In the genomic region with DNA sequence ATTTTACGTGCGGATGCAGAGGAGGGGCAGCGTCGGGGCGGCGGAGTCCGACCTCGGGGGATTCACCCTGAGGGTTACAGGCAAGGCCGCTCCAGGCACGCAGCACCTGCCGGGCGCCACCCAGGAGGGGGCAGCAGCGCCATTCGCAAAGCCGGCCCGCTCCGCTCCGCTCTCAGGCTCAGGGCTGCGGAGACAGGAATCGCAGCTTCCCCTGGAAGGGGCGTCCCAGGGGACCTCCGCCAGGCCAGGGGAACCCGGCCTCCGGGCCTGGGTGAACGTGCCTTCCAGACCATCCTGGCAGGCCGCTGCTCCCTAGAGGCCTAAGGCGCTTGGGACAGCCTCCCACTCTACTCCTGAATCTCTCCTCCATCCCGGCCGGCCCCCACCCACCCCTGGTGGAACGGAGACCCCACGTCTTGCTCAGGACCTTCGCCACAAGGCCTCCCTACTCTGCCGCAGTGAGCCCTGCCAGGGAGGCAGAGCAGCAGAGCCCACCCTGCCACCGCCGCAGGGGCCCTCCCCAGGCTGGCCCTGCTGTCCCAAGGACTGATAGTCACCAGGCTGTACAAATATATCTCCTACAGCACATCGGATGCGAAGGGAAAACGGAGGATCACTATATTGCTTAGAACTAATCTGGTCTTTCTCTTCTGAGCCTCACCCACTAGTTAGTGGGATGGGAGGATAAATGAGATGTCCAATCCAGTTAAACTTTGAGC, we compare ENCODE assay signal across 8 cellular contexts.
A peak's percentile ranks its signal among the peaks of the same experiment; 100 is the strongest.
DNase-seq lines count a peak whose midpoint lies in the region; ATAC-seq and TF ChIP-seq lines count a peak whose summit lies in the region.

No MANE protein-coding gene starts in this region.

- peak overlapping the region; percentile 98 for H3K27ac ChIP-seq in H9 (ENCODE audit: insufficient read length, low read depth, low read length)
- H3K27ac ChIP-seq in naive thymus-derived CD4-positive, alpha-beta T cell (ENCODE audit: low read depth, low read length): no peak overlapping the region

- no peaks in the 10 kb centered on the region for H3K36me3 ChIP-seq in naive thymus-derived CD4-positive, alpha-beta T cell (ENCODE audit: control insufficient read depth in 2 of 3, insufficient read depth in 3 of 3, low read length in 3 of 3)

- H3K36me3 Mint-ChIP-seq in H9 (ENCODE audit: insufficient read depth in 1 of 3, low read depth in 3 of 3): peaks cover 3 to 12% (median 9%) of the 10 kb centered on the region in 3 experiments; a peak in 6 of 7 replicates
- H3K36me3 Mint-ChIP-seq in naive thymus-derived CD4-positive, alpha-beta T cell: no peaks in the 10 kb centered on the region
- H3K36me3 Mint-ChIP-seq in stimulated activated naive B cell treated with anti-CD40 and anti-IgM and Interleukin-4, amounts not matched to agents 10 μg/mL and 1 μg/mL and 100 μg/mL, for 72 hours: peaks cover 0 to 3% of the 10 kb centered on the region in 2 donors

- POLR2A ChIA-PET in naive thymus-derived CD4-positive, alpha-beta T cell (lab: Charles Lee): no interaction called here

- H2AK5ac ChIP-seq in H9 (ENCODE audit: insufficient read length, low read length): no peak overlapping the region

- peak overlapping the region; percentile 95 for H4K91ac ChIP-seq in H9 (ENCODE audit: insufficient read length, low read depth, low read length)

- no peak overlapping the region for H4K8ac ChIP-seq in H9 (replicated peaks; ENCODE audit: insufficient read length, low read depth, low read length)

- no peaks in the 10 kb centered on the region for H3K27me3 ChIP-seq in H9 (ENCODE audit: insufficient read depth, low read length)
- H3K27me3 ChIP-seq in naive thymus-derived CD4-positive, alpha-beta T cell (ENCODE audit: control insufficient read depth in 2 of 2, insufficient read depth in 2 of 2, low read length in 2 of 2): peaks cover 0 to 4% of the 10 kb centered on the region in 2 donors

- peak overlapping the region; percentile 77 for H2BK12ac ChIP-seq in H9 (ENCODE audit: insufficient read length, low read depth, low read length)

- TF ChIP-seq CTCF in GM10266 (IDR thresholded peaks at IDR 0.05; ENCODE audit: control insufficient read depth, insufficient read depth, low read depth, missing control alignments) (peak; percentile 94), H9 (conservative IDR thresholded peaks at IDR 0.05) (peak; percentile 85)

- H2BK120ac ChIP-seq in H9 (ENCODE audit: low read depth, low read length, poor library complexity, severe bottlenecking): no peak overlapping the region

- peaks cover 22% of the 10 kb centered on the region for H3K23me2 ChIP-seq in H9 (ENCODE audit: insufficient read length, low read depth, low read length, poor library complexity, severe bottlenecking)

- ATAC-seq in esophagus mucosa: peak; percentile 80
- ATAC-seq in naive thymus-derived CD4-positive, alpha-beta T cell: peak; percentile 80
- peak; percentile 95 to 96 for ATAC-seq in stimulated activated naive B cell treated with anti-CD40 and anti-IgM and Interleukin-4, amounts not matched to agents 10 μg/mL and 1 μg/mL and 100 μg/mL, for 72 hours (replicated peaks)

- peak overlapping the region; percentile 83 for H3K9ac ChIP-seq in H9 (ENCODE audit: extremely low read depth, insufficient read length, low read length)

- peak overlapping the region; percentile 84 for H3K18ac ChIP-seq in H9 (ENCODE audit: insufficient read length, low read depth, low read length)

- peaks cover 2% of the 10 kb centered on the region; the same call in 1 of the 2 replicates for H3K27me3 Mint-ChIP-seq in H9 (ENCODE audit: low read depth)
- H3K27me3 Mint-ChIP-seq in naive thymus-derived CD4-positive, alpha-beta T cell: peaks cover 0 to 28% (median 16%) of the 10 kb centered on the region in 5 donors
- peaks cover 31 to 33% of the 10 kb centered on the region in 2 donors for H3K27me3 Mint-ChIP-seq in stimulated activated naive B cell treated with anti-CD40 and anti-IgM and Interleukin-4, amounts not matched to agents 10 μg/mL and 1 μg/mL and 100 μg/mL, for 72 hours

- peaks cover 45 to 46% of the 10 kb centered on the region in 2 experiments for H3K4me1 Mint-ChIP-seq in H9
- peaks cover 0 to 10% (median 0%) of the 10 kb centered on the region in 7 donors for H3K4me1 Mint-ChIP-seq in naive thymus-derived CD4-positive, alpha-beta T cell
- H3K4me1 Mint-ChIP-seq in stimulated activated naive B cell treated with anti-CD40 and anti-IgM and Interleukin-4, amounts not matched to agents 10 μg/mL and 1 μg/mL and 100 μg/mL, for 72 hours: peaks cover 11 to 23% of the 10 kb centered on the region in 2 donors

- H3K23ac ChIP-seq in H9 (ENCODE audit: insufficient read length, low read depth, low read length): no peak overlapping the region

- no peak overlapping the region for H2AFZ ChIP-seq in H9 (ENCODE audit: low read length)

- peaks cover 6% of the 10 kb centered on the region for H3K4me1 ChIP-seq in H9 (ENCODE audit: insufficient read depth, low read length)
- no peaks in the 10 kb centered on the region for H3K4me1 ChIP-seq in naive thymus-derived CD4-positive, alpha-beta T cell (ENCODE audit: control insufficient read depth in 2 of 2, insufficient read depth in 2 of 2, low read length in 2 of 2)

- no peaks in the 10 kb centered on the region for H3K79me1 ChIP-seq in H9 (ENCODE audit: insufficient read depth, low read depth, low read length, poor library complexity, severe bottlenecking)

- peak overlapping the region; percentile 47 for H3K4ac ChIP-seq in H9 (ENCODE audit: low read depth, low read length)

- H3K4me3 ChIP-seq in naive thymus-derived CD4-positive, alpha-beta T cell (ENCODE audit: low read length): no peak overlapping the region

- no peak overlapping the region for H3K56ac ChIP-seq in H9 (ENCODE audit: insufficient read length, low read depth, low read length)

- peak overlapping the region; percentile 83 for H3K4me2 ChIP-seq in H9 (ENCODE audit: insufficient read depth, insufficient read length, low read length)

- H2BK15ac ChIP-seq in H9 (ENCODE audit: low read depth, low read length): no peak overlapping the region

- H4K20me1 ChIP-seq in H9 (ENCODE audit: control insufficient read depth, insufficient read depth, insufficient read length): no peaks in the 10 kb centered on the region

- WGBS in H9 (ENCODE audit: extremely low coverage, insufficient read length, low lambda C conversion rate): no CpG with 5 or more reads among the region's 38 CpGs

- DNase-seq in GM10266 (ENCODE audit: extremely low spot score) (peak; percentile 73), H9 (peak; percentile 95), NCI-H1092 treated with DMSO at 0.1 percent for 48 hours (lab: John Stamatoyannopoulos, UW) (peak; percentile 30), OCI-M2 (lab: John Stamatoyannopoulos, UW; ENCODE audit: unreplicated experiment) (no peak)
- peak; percentile 15 to 20 for DNase-seq in activated CD8-positive, alpha-beta memory T cell treated with anti-CD3 and anti-CD28 coated beads for 4 hours (ENCODE audit: low read depth in 2 of 2)
- DNase-seq in naive thymus-derived CD4-positive, alpha-beta T cell: peak in 8 of 9 donors; percentile 11 to 82 (median 18)
- peak; percentile 61 for DNase-seq in stimulated activated naive B cell treated with anti-CD40 and anti-IgM and Interleukin-4, amounts not matched to agents 10 μg/mL and 1 μg/mL and 100 μg/mL, for 72 hours

- peak overlapping the region; percentile 82 for H2BK5ac ChIP-seq in H9 (ENCODE audit: insufficient read length, low read length)

- H3K14ac ChIP-seq in H9 (ENCODE audit: insufficient read depth, low read length): peak overlapping the region; percentile 91

- intact Hi-C loops in naive thymus-derived CD4-positive, alpha-beta T cell (cut with micrococcal nuclease): loop anchor here (1.0 to 5.0 kb wide), 5 partner anchors 296 to 983 kb away; no protein-coding TSS in a partner anchor

- H3K4me3 Mint-ChIP-seq in H9: peak overlapping the region; percentile 54 to 74
- peak overlapping the region in 2 of 10 donors; percentile 12 to 39 for H3K4me3 Mint-ChIP-seq in naive thymus-derived CD4-positive, alpha-beta T cell
- H3K4me3 Mint-ChIP-seq in stimulated activated naive B cell treated with anti-CD40 and anti-IgM and Interleukin-4, amounts not matched to agents 10 μg/mL and 1 μg/mL and 100 μg/mL, for 72 hours: peak overlapping the region in 1 of 2 donors; percentile 28

- no peak overlapping the region for H2BK20ac ChIP-seq in H9 (ENCODE audit: low read depth, low read length, poor library complexity, severe bottlenecking)

- no peak overlapping the region for H3T11ph ChIP-seq in H9 (ENCODE audit: low read length)

- no peaks in the 10 kb centered on the region for H3K79me2 ChIP-seq in H9 (ENCODE audit: insufficient read depth, low read length)

- H4K5ac ChIP-seq in H9 (ENCODE audit: insufficient read length, low read depth, low read length): no peak overlapping the region

- CTCF ChIA-PET in naive thymus-derived CD4-positive, alpha-beta T cell (lab: Charles Lee): no interaction called here

- peaks cover 6 to 8% of the 10 kb centered on the region in 2 experiments for H3K9me3 Mint-ChIP-seq in H9
- H3K9me3 Mint-ChIP-seq in naive thymus-derived CD4-positive, alpha-beta T cell: no peaks in the 10 kb centered on the region
- H3K9me3 Mint-ChIP-seq in stimulated activated naive B cell treated with anti-CD40 and anti-IgM and Interleukin-4, amounts not matched to agents 10 μg/mL and 1 μg/mL and 100 μg/mL, for 72 hours: no peaks in the 10 kb centered on the region

- H3K9me3 ChIP-seq in H9 (ENCODE audit: control insufficient read depth, low read depth, low read length): no peaks in the 10 kb centered on the region
- no peaks in the 10 kb centered on the region for H3K9me3 ChIP-seq in naive thymus-derived CD4-positive, alpha-beta T cell (ENCODE audit: control insufficient read depth in 2 of 3, low read length in 3 of 3)

- peak overlapping the region; percentile 96 to 100 (median 98) for H3K27ac Mint-ChIP-seq in H9
- H3K27ac Mint-ChIP-seq in naive thymus-derived CD4-positive, alpha-beta T cell: no peak overlapping the region
- no peak overlapping the region for H3K27ac Mint-ChIP-seq in stimulated activated naive B cell treated with anti-CD40 and anti-IgM and Interleukin-4, amounts not matched to agents 10 μg/mL and 1 μg/mL and 100 μg/mL, for 72 hours

Comparison
In these comparisons a context has a peak if more than half of its experiments do, and no peak if none do; other contexts are left out.
1. H3K27ac Mint-ChIP-seq: peak in H9 (3 of 3); none in naive thymus-derived CD4-positive, alpha-beta T cell (0 of 9) and stimulated activated naive B cell treated with anti-CD40 and anti-IgM and Interleukin-4, amounts not matched to agents 10 μg/mL and 1 μg/mL and 100 μg/mL, for 72 hours (single experiment).
2. Peak in every context shown above with its lines, with median percentiles within 50 percentile points of each other: ATAC-seq.